Comparison of ENCODE assay signal across 17 cellular contexts in the genomic region with DNA sequence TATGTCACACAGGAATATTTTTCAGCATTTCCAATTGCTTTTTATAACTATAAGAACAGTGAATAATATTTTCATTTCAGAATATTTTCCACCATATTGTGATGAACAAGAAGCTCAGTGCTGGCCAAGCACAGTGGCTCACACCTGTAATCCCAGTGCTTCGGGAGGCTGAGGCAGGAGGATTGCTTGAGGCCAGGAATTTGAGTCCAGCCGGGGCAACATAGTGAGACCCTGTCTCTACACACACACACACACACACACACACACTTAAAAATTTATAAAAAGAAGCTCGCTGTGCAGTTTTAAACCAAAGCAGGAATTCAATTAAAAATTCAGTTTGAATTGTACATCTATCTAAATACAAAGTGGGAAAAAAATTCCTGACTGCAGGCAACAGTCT. TPM values are rescaled to one million over a fixed set of nuclear protein-coding genes. Genes with fewer than 3 reads are reported as not detected.
DNase-seq lines count a peak whose midpoint lies in the region; ATAC-seq, FAIRE-seq and TF ChIP-seq lines count a peak whose summit lies in the region.
"Had no signal": no experiment of that assay in that cellular context is flagged by ENCODE, and none has a peak within 500 bp of the region (broad histone marks: within the 10 kb centered on the region; RNA-seq: fewer than 3 reads in every experiment).

No MANE protein-coding gene starts in this region.

- peaks cover 65% of the 10 kb centered on the region for H3K4me1 ChIP-seq in CD8-positive, alpha-beta memory T cell (ENCODE audit: insufficient read depth, low read length)
- H3K4me1 ChIP-seq in kidney (ENCODE audit: control insufficient read depth in 1 of 2, insufficient read depth in 1 of 2, low read depth in 1 of 2, low read length in 2 of 2): peaks cover 18 to 28% of the 10 kb centered on the region in 2 donors
- H3K4me1 ChIP-seq: BE2C had no signal

- no peaks in the 10 kb centered on the region for H3K9me3 Mint-ChIP-seq in CD4-positive, alpha-beta T cell
- no peaks in the 10 kb centered on the region for H3K9me3 Mint-ChIP-seq in CD8-positive, alpha-beta memory T cell
- H3K9me3 Mint-ChIP-seq in activated CD4-positive, alpha-beta memory T cell treated with anti-CD3 and anti-CD28 coated beads, Interleukin-2, amount 10 ng/mL, durations not matched to agents 7 days and 5 days: no peaks in the 10 kb centered on the region

- no peak for ATAC-seq in CD4-positive, alpha-beta T cell (ENCODE audit: poor library complexity)
- no peak for ATAC-seq in HG03108 (IDR thresholded peaks at IDR 0.05; ENCODE audit: unreplicated experiment)
- no peak for ATAC-seq in HG02678 (IDR thresholded peaks at IDR 0.05; ENCODE audit: unreplicated experiment)

- peaks cover 11% of the 10 kb centered on the region for H3K27me3 Mint-ChIP-seq in CD4-positive, alpha-beta T cell
- H3K27me3 Mint-ChIP-seq in CD8-positive, alpha-beta memory T cell: peaks cover 0 to 10% of the 10 kb centered on the region in 2 donors
- H3K27me3 Mint-ChIP-seq in activated CD4-positive, alpha-beta memory T cell treated with anti-CD3 and anti-CD28 coated beads, Interleukin-2, amount 10 ng/mL, durations not matched to agents 7 days and 5 days: peaks cover 11% of the 10 kb centered on the region

- FAIRE-seq in kidney (lab: Jason Lieb, UNC): no peak
- FAIRE-seq: H1, RCC 7860 had no signal

- intact Hi-C loops in CD4-positive, alpha-beta T cell (cut with DNase I, micrococcal nuclease): loop anchor here in 1 of 2 experiments (2.0 to 10.0 kb wide), 4 partner anchors 48 to 700 kb away; partner anchors contain the start of genes LETM1 and SLBP
- intact Hi-C loops in kidney (cut with DNase I): no loop called here

- POLR2A ChIA-PET in CD4-positive, alpha-beta T cell (lab: Charles Lee): interaction anchor here (0.8 to 2.0 kb wide), 7 partner anchors 22 to 173 kb away, joined by 3 to 10 read pairs (median 5); partner anchors contain the start of genes FAM193A, HAUS3, MXD4 and POLN
- POLR2A ChIA-PET in CD8-positive, alpha-beta memory T cell (lab: Charles Lee): no interaction called here
- POLR2A ChIA-PET in activated CD4-positive, alpha-beta memory T cell treated with anti-CD3 and anti-CD28 coated beads, Interleukin-2, amount 10 ng/mL, durations not matched to agents 7 days and 5 days (lab: Charles Lee): interaction anchor here (0.9 to 5.8 kb wide), 7 partner anchors 53 to 703 kb away, joined by 3 to 105 read pairs (median 4); partner anchors contain the start of genes HAUS3, MXD4, POLN and RNF4

- H3K4me1 Mint-ChIP-seq in CD4-positive, alpha-beta T cell (ENCODE audit: low read depth): peaks cover 72% of the 10 kb centered on the region
- H3K4me1 Mint-ChIP-seq in CD8-positive, alpha-beta memory T cell: peaks cover 69 to 83% (median 76%) of the 10 kb centered on the region in 3 donors
- peaks cover 73% of the 10 kb centered on the region for H3K4me1 Mint-ChIP-seq in activated CD4-positive, alpha-beta memory T cell treated with anti-CD3 and anti-CD28 coated beads, Interleukin-2, amount 10 ng/mL, durations not matched to agents 7 days and 5 days

- peaks cover 6% of the 10 kb centered on the region for H3K27me3 ChIP-seq in CD4-positive, alpha-beta T cell (ENCODE audit: control insufficient read depth, insufficient read depth, low read length)
- H3K27me3 ChIP-seq in CD8-positive, alpha-beta memory T cell (ENCODE audit: insufficient read depth, low read length, poor library complexity, severe bottlenecking): no peaks in the 10 kb centered on the region

- no peak for DNase-seq in CD4-positive, alpha-beta T cell
- DNase-seq in CD8-positive, alpha-beta memory T cell: no peak
- DNase-seq in activated CD4-positive, alpha-beta memory T cell treated with anti-CD3 and anti-CD28 coated beads, Interleukin-2, amount 10 ng/mL, durations not matched to agents 7 days and 5 days: no peak
- DNase-seq in kidney (peak; percentile 7), AG08395 (ENCODE audit: low spot score) (no peak), iPS-NIHi11 (ENCODE audit: low spot score) (no peak)
- DNase-seq: BE2C, Kasumi-1, NCI-H1417 treated with DMSO at 0.1 percent for 48 hours, NCI-H2029, NCI-H2171 treated with DMSO at 0.1 percent for 48 hours, NCI-H510A, SHP77 had no signal

- peak overlapping the region; percentile 94 for H3K27ac Mint-ChIP-seq in CD4-positive, alpha-beta T cell
- peak overlapping the region in 7 of 8 donors; percentile 13 to 98 (median 70) for H3K27ac Mint-ChIP-seq in CD8-positive, alpha-beta memory T cell
- peak overlapping the region; percentile 98 for H3K27ac Mint-ChIP-seq in activated CD4-positive, alpha-beta memory T cell treated with anti-CD3 and anti-CD28 coated beads, Interleukin-2, amount 10 ng/mL, durations not matched to agents 7 days and 5 days

- H3K4me3 ChIP-seq in CD8-positive, alpha-beta memory T cell (ENCODE audit: low read length): no peak overlapping the region
- H3K4me3 ChIP-seq in kidney (ENCODE audit: low read length in 2 of 2): no peak overlapping the region

- no peaks in the 10 kb centered on the region for H3K36me3 ChIP-seq in CD8-positive, alpha-beta memory T cell (ENCODE audit: insufficient read depth, low read length)
- H3K36me3 ChIP-seq in kidney (ENCODE audit: control insufficient read depth in 1 of 2, insufficient read depth in 2 of 2, low read length in 2 of 2): no peaks in the 10 kb centered on the region
- H3K36me3 ChIP-seq: BE2C had no signal

- no peaks in the 10 kb centered on the region for H3K36me3 Mint-ChIP-seq in CD4-positive, alpha-beta T cell (ENCODE audit: low read depth)
- H3K36me3 Mint-ChIP-seq in CD8-positive, alpha-beta memory T cell: peaks cover 0 to 3% (median 0%) of the 10 kb centered on the region in 3 donors
- H3K36me3 Mint-ChIP-seq in activated CD4-positive, alpha-beta memory T cell treated with anti-CD3 and anti-CD28 coated beads, Interleukin-2, amount 10 ng/mL, durations not matched to agents 7 days and 5 days (ENCODE audit: low read depth): peaks cover under 1% of the 10 kb centered on the region

- H3K27ac ChIP-seq in CD4-positive, alpha-beta T cell (ENCODE audit: low read depth, low read length): no peak overlapping the region
- H3K27ac ChIP-seq in CD8-positive, alpha-beta memory T cell (ENCODE audit: low read depth, low read length): no peak overlapping the region
- H3K27ac ChIP-seq in kidney (ENCODE audit: low read depth in 2 of 2, low read length in 2 of 2): no peak overlapping the region

- no peak for TF ChIP-seq CTCF in CD4-positive, alpha-beta T cell (IDR thresholded peaks at IDR 0.05)
- TF ChIP-seq CTCF in kidney (IDR thresholded peaks at IDR 0.05; ENCODE audit: borderline replicate concordance, extremely low read depth, insufficient read depth): no peak

- no peaks in the 10 kb centered on the region for H3K9me3 ChIP-seq in CD4-positive, alpha-beta T cell (ENCODE audit: control insufficient read depth, low read length)
- H3K9me3 ChIP-seq in CD8-positive, alpha-beta memory T cell (ENCODE audit: low read length): no peaks in the 10 kb centered on the region
- no peaks in the 10 kb centered on the region for H3K9me3 ChIP-seq in kidney (ENCODE audit: control insufficient read depth in 1 of 2, low read length in 2 of 2)
- H3K9me3 ChIP-seq: BE2C had no signal

- H3K4me3 Mint-ChIP-seq in CD4-positive, alpha-beta T cell: peak overlapping the region; percentile 74
- peak overlapping the region in 5 of 7 donors; percentile 54 to 79 (median 68) for H3K4me3 Mint-ChIP-seq in CD8-positive, alpha-beta memory T cell
- H3K4me3 Mint-ChIP-seq in activated CD4-positive, alpha-beta memory T cell treated with anti-CD3 and anti-CD28 coated beads, Interleukin-2, amount 10 ng/mL, durations not matched to agents 7 days and 5 days: no peak overlapping the region

- CTCF ChIA-PET in CD4-positive, alpha-beta T cell (lab: Charles Lee): interaction anchor here (0.8 to 2.5 kb wide), 4 partner anchors 26 to 195 kb away, joined by 3 to 6 read pairs (median 4); no protein-coding TSS in a partner anchor
- CTCF ChIA-PET in CD8-positive, alpha-beta memory T cell (lab: Charles Lee): interaction anchor here (1.3 to 2.3 kb wide), 7 partner anchors 12 to 195 kb away, joined by 3 to 8 read pairs (median 4); no protein-coding TSS in a partner anchor
- CTCF ChIA-PET in activated CD4-positive, alpha-beta memory T cell treated with anti-CD3 and anti-CD28 coated beads, Interleukin-2, amount 10 ng/mL, durations not matched to agents 7 days and 5 days (lab: Charles Lee): interaction anchor here (1.0 to 3.5 kb wide), 3 partner anchors 53 to 195 kb away, joined by 4 to 12 read pairs (median 6); partner anchors contain the start of gene RNF4

- H3K9ac ChIP-seq in kidney (ENCODE audit: low read length in 2 of 2): no peak overlapping the region

RNA-seq across cellular contexts. Expression of gene ZFYVE28, which starts 3.2 kb away (rescaled TPM):
- 10 to 100 TPM; 26.2 to 28.0 TPM for total RNA-seq in CD4-positive, alpha-beta T cell
- 10 to 100 TPM; 12.9 to 13.2 TPM for total RNA-seq in CD8-positive, alpha-beta memory T cell
- polyA plus RNA-seq in CD8-positive, alpha-beta memory T cell: 14.8 TPM
- 10 to 100 TPM; 38.9 to 40.1 TPM for total RNA-seq in activated CD4-positive, alpha-beta memory T cell treated with anti-CD3 and anti-CD28 coated beads, Interleukin-2, amount 10 ng/mL, durations not matched to agents 7 days and 5 days
- total RNA-seq in kidney: 18.9 TPM
- polyA plus RNA-seq in kidney (ENCODE audit: insufficient read depth, low read depth, low replicate concordance): 8.0 TPM

RNA-seq across cellular contexts. Expression of gene CFAP99, which starts 3.5 kb away (rescaled TPM):
- under 1 TPM in 1 of 2 experiments, not detected in 1; 0.17 TPM for total RNA-seq in CD4-positive, alpha-beta T cell
- total RNA-seq in CD8-positive, alpha-beta memory T cell: under 1 TPM in 1 of 2 experiments, not detected in 1; 0.07 TPM
- not detected for polyA plus RNA-seq in CD8-positive, alpha-beta memory T cell
- under 1 TPM; 0.08 TPM for total RNA-seq in activated CD4-positive, alpha-beta memory T cell treated with anti-CD3 and anti-CD28 coated beads, Interleukin-2, amount 10 ng/mL, durations not matched to agents 7 days and 5 days
- 1.7 TPM for total RNA-seq in kidney
- 1.5 TPM for polyA plus RNA-seq in kidney (ENCODE audit: insufficient read depth, low read depth, low replicate concordance)
- total RNA-seq: H1 had no signal
- polyA plus RNA-seq: H1 had no signal

RNA-seq across cellular contexts. Expression of gene RNF4, which starts 53.7 kb away (rescaled TPM):
- total RNA-seq in CD4-positive, alpha-beta T cell: 100 to 1,000 TPM; 106 to 109 TPM
- total RNA-seq in CD8-positive, alpha-beta memory T cell: 10 to 100 TPM; 95.4 to 98.1 TPM
- polyA plus RNA-seq in CD8-positive, alpha-beta memory T cell: 94.8 TPM
- total RNA-seq in activated CD4-positive, alpha-beta memory T cell treated with anti-CD3 and anti-CD28 coated beads, Interleukin-2, amount 10 ng/mL, durations not matched to agents 7 days and 5 days: 100 to 1,000 TPM; 106 to 113 TPM
- total RNA-seq in kidney: 61.5 TPM
- 24.2 TPM for polyA plus RNA-seq in kidney (ENCODE audit: insufficient read depth, low read depth, low replicate concordance)
